11 cellular contexts compared by ENCODE assay signal in the genomic region with DNA sequence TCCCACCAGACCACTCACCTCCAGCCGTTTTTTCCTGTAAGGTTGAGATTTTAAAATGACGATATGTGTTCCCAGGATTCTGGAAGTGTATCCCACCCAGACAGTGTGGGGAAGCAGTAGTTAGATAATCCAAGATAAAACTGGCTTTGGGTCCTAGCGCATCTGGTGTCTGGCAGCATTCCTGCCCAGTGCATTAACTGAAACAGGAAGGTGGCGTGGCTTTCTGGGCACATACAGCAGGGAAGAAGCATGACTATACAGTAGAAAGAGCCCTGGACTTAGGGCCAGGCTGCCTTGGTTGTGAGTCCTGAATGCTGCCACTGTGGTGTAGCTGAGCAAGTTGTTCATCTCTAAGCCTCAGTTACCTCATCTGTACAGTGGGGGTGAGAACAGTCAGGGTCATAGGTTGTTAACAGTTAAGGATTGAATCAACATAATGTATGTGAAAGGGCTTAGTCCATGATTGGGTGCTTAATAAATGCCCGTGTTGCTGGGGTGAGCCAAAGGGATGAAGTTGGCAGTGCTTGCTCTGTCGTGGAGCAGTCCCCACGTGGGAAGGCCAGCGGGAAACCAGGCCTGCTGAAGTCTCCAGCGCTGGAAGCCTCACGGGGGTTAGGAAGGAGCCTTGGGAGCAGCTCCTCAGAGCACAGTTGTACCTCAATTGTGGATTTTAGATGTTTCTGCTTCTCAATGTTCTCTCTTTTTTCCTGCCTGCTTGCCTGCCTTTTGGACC. TPM values are rescaled to one million over a fixed set of nuclear protein-coding genes. Genes with fewer than 3 reads are reported as not detected.
DNase-seq lines count a peak whose midpoint lies in the region; ATAC-seq and TF ChIP-seq lines count a peak whose summit lies in the region.
"Had no signal": no experiment of that assay in that cellular context is flagged by ENCODE, and none has a peak within 500 bp of the region (broad histone marks: within the 10 kb centered on the region; RNA-seq: fewer than 3 reads in every experiment).

No MANE protein-coding gene starts in this region.

- no TSS peak for BruUV-seq in PC-3 (replicated peaks; lab: Mats Ljungman, UMichigan)

- peaks cover 51% of the 10 kb centered on the region for H3K4me1 Mint-ChIP-seq in stimulated activated naive CD8-positive, alpha-beta T cell treated with anti-CD3 and anti-CD28 coated beads, Interleukin-15, Interleukin-2, amounts not matched to agents 100 ng/mL and 50 ng/mL, for 24 hours (ENCODE audit: low read depth)
- peaks cover 45% of the 10 kb centered on the region for H3K4me1 Mint-ChIP-seq in activated naive CD8-positive, alpha-beta T cell treated with anti-CD3 and anti-CD28 coated beads, Interleukin-2, amount 10 ng/mL, durations not matched to agents 7 days and 5 days

- no peak overlapping the region for H3K4me3 Mint-ChIP-seq in stimulated activated naive CD8-positive, alpha-beta T cell treated with anti-CD3 and anti-CD28 coated beads, Interleukin-15, Interleukin-2, amounts not matched to agents 100 ng/mL and 50 ng/mL, for 24 hours
- H3K4me3 Mint-ChIP-seq in activated naive CD8-positive, alpha-beta T cell treated with anti-CD3 and anti-CD28 coated beads, Interleukin-2, amount 10 ng/mL, durations not matched to agents 7 days and 5 days, result no peak overlapping the region

- peak overlapping the region; percentile 49 to 59 for H3K27ac ChIP-seq in liver (ENCODE audit: low read depth in 1 of 2, low read length in 2 of 2)
- no peak overlapping the region for H3K27ac ChIP-seq in PC-3 (ENCODE audit: low read length)
- H3K27ac ChIP-seq: Peyer's patch had no signal

- no peak for TF ChIP-seq RAD21 in liver (IDR thresholded peaks at IDR 0.05)

- 0 out of 2 replicates have a peak, but pooled peaks cover 7% of the 10 kb centered on the region for H4K20me1 ChIP-seq in PC-3 (ENCODE audit: low read length)

- CTCF ChIA-PET in PC-3 (lab: Charles Lee), result no interaction called here

- H3K9me3 ChIP-seq in liver (ENCODE audit: control insufficient read depth in 4 of 4, low read length in 3 of 4) (no peaks in the 10 kb centered on the region), PC-3 (ENCODE audit: low read length) (no peaks in the 10 kb centered on the region)
- H3K9me3 ChIP-seq: neutrophil, Peyer's patch had no signal

- peaks cover 95% of the 10 kb centered on the region for H3K36me3 Mint-ChIP-seq in stimulated activated naive CD8-positive, alpha-beta T cell treated with anti-CD3 and anti-CD28 coated beads, Interleukin-15, Interleukin-2, amounts not matched to agents 100 ng/mL and 50 ng/mL, for 24 hours (ENCODE audit: low read depth)
- peaks cover 42% of the 10 kb centered on the region for H3K36me3 Mint-ChIP-seq in activated naive CD8-positive, alpha-beta T cell treated with anti-CD3 and anti-CD28 coated beads, Interleukin-2, amount 10 ng/mL, durations not matched to agents 7 days and 5 days

- peak overlapping the region; percentile 87 for H3K27ac Mint-ChIP-seq in stimulated activated naive CD8-positive, alpha-beta T cell treated with anti-CD3 and anti-CD28 coated beads, Interleukin-15, Interleukin-2, amounts not matched to agents 100 ng/mL and 50 ng/mL, for 24 hours
- H3K27ac Mint-ChIP-seq in activated naive CD8-positive, alpha-beta T cell treated with anti-CD3 and anti-CD28 coated beads, Interleukin-2, amount 10 ng/mL, durations not matched to agents 7 days and 5 days, result peak overlapping the region; percentile 12

- H2AFZ ChIP-seq in PC-3 (ENCODE audit: low read length), result no peak overlapping the region

- no peak for ATAC-seq in stimulated activated naive CD8-positive, alpha-beta T cell treated with anti-CD3 and anti-CD28 coated beads, Interleukin-15, Interleukin-2, amounts not matched to agents 100 U/mL and 50 U/mL, for 24 hours
- ATAC-seq in activated naive CD8-positive, alpha-beta T cell treated with anti-CD3 and anti-CD28 coated beads, Interleukin-2, amount 10 ng/mL, durations not matched to agents 7 days and 5 days (ENCODE audit: low read depth), result no peak
- ATAC-seq in PC-3 (no peak), GM18907 (IDR thresholded peaks at IDR 0.05; ENCODE audit: unreplicated experiment) (no peak)

- intact Hi-C loops in PC-3 (cut with micrococcal nuclease), result no loop called here

- peaks cover 38% of the 10 kb centered on the region for H3K79me2 ChIP-seq in PC-3 (ENCODE audit: low read length)

- H3K9me3 Mint-ChIP-seq in stimulated activated naive CD8-positive, alpha-beta T cell treated with anti-CD3 and anti-CD28 coated beads, Interleukin-15, Interleukin-2, amounts not matched to agents 100 ng/mL and 50 ng/mL, for 24 hours, result no peaks in the 10 kb centered on the region
- no peaks in the 10 kb centered on the region for H3K9me3 Mint-ChIP-seq in activated naive CD8-positive, alpha-beta T cell treated with anti-CD3 and anti-CD28 coated beads, Interleukin-2, amount 10 ng/mL, durations not matched to agents 7 days and 5 days

- TF ChIP-seq CTCF in liver (IDR thresholded peaks at IDR 0.05; ENCODE audit: low read depth, low read length, missing input control) (no peak), PC-3 (conservative IDR thresholded peaks at IDR 0.05; ENCODE audit: low read depth, low read length) (no peak), GM13976 (IDR thresholded peaks at IDR 0.05; ENCODE audit: borderline replicate concordance, control extremely low read depth, extremely low read depth, insufficient read depth, missing control alignments) (no peak)

- H3K4me1 ChIP-seq in liver (ENCODE audit: control insufficient read depth in 4 of 4, insufficient read depth in 4 of 4, low read length in 3 of 4) (peaks cover 2 to 15% (median 6%) of the 10 kb centered on the region in 4 donors), PC-3 (ENCODE audit: insufficient read depth, low read length) (peaks cover 18% of the 10 kb centered on the region)
- H3K4me1 ChIP-seq: Peyer's patch had no signal

- no peak for DNase-seq in stimulated activated naive CD8-positive, alpha-beta T cell treated with anti-CD3 and anti-CD28 coated beads, Interleukin-15, Interleukin-2, amounts not matched to agents 100 U/mL and 50 U/mL, for 24 hours
- no peak for DNase-seq in activated naive CD8-positive, alpha-beta T cell treated with anti-CD3 and anti-CD28 coated beads, Interleukin-2, amount 10 ng/mL, durations not matched to agents 7 days and 5 days
- DNase-seq in PC-3 (no peak), GM13976 (ENCODE audit: low spot score) (no peak)
- DNase-seq in stimulated activated naive CD4-positive, alpha-beta T cell (lab: John Stamatoyannopoulos, UW), result no peak
- DNase-seq: activated gamma-delta T cell, Peyer's patch had no signal

- H3K27me3 ChIP-seq in liver (ENCODE audit: control insufficient read depth in 4 of 4, insufficient read depth in 4 of 4, low read length in 3 of 4) (no peaks in the 10 kb centered on the region), PC-3 (ENCODE audit: low read length) (no peaks in the 10 kb centered on the region)
- H3K27me3 ChIP-seq: neutrophil, Peyer's patch had no signal

- H3K36me3 ChIP-seq in liver (ENCODE audit: control insufficient read depth in 4 of 4, insufficient read depth in 3 of 4, low read depth in 1 of 4, low read length in 3 of 4) (peaks cover 8 to 64% (median 48%) of the 10 kb centered on the region in 4 donors), PC-3 (ENCODE audit: low read depth, low read length) (peaks cover 66% of the 10 kb centered on the region)

- in situ Hi-C loops in GM13976 (cut with MboI; ENCODE audit: low sequenced_read_pairs, unreplicated experiment), result no loop called here

- POLR2A ChIA-PET in activated naive CD8-positive, alpha-beta T cell treated with anti-CD3 and anti-CD28 coated beads, Interleukin-2, amount 10 ng/mL, durations not matched to agents 7 days and 5 days (lab: Charles Lee), result interaction anchor here (1.3 kb wide), 1 partner anchor 18 kb away, joined by 3 read pairs; a partner anchor contains a TSS
- POLR2A ChIA-PET in PC-3 (lab: Charles Lee; ENCODE audit: unreplicated experiment), result no interaction called here

- no peak overlapping the region for H3K9ac ChIP-seq in liver (ENCODE audit: low read depth in 1 of 2, low read length in 2 of 2)
- H3K9ac ChIP-seq in PC-3 (ENCODE audit: low read length), result no peak overlapping the region

- no peak overlapping the region for H3K4me2 ChIP-seq in PC-3 (ENCODE audit: low read length)

- H3K27me3 Mint-ChIP-seq in stimulated activated naive CD8-positive, alpha-beta T cell treated with anti-CD3 and anti-CD28 coated beads, Interleukin-15, Interleukin-2, amounts not matched to agents 100 ng/mL and 50 ng/mL, for 24 hours, result no peaks in the 10 kb centered on the region
- no peaks in the 10 kb centered on the region for H3K27me3 Mint-ChIP-seq in activated naive CD8-positive, alpha-beta T cell treated with anti-CD3 and anti-CD28 coated beads, Interleukin-2, amount 10 ng/mL, durations not matched to agents 7 days and 5 days

- no peaks in the 10 kb centered on the region for H3F3A ChIP-seq in PC-3 (ENCODE audit: low read length, unreplicated experiment)

- WGBS in liver, result 82% methylated on average over 10 of the region's 10 CpGs

- H3K4me3 ChIP-seq in liver (ENCODE audit: low read depth in 1 of 3, low read length in 3 of 3) (no peak overlapping the region), PC-3 (ENCODE audit: low read length) (no peak overlapping the region)
- H3K4me3 ChIP-seq: Peyer's patch had no signal

- H3K9me2 ChIP-seq in PC-3 (replicated peaks; ENCODE audit: low read length), result no peaks in the 10 kb centered on the region

TF ChIP-seq in liver, 16 proteins besides CTCF, POLR2A, EP300 and RAD21 (continues in another document):
- TF ChIP-seq GABPA (IDR thresholded peaks at IDR 0.05 in 1 of 2, conservative IDR thresholded peaks at IDR 0.05 in 1 of 2), result no peak
- no peak for TF ChIP-seq SP1 (IDR thresholded peaks at IDR 0.05)
- no peak for TF ChIP-seq EGR1 (IDR thresholded peaks at IDR 0.05; ENCODE audit: low read depth in 2 of 2)
- TF ChIP-seq TAF1 (conservative IDR thresholded peaks at IDR 0.05), result no peak
- TF ChIP-seq, protein P1, sequence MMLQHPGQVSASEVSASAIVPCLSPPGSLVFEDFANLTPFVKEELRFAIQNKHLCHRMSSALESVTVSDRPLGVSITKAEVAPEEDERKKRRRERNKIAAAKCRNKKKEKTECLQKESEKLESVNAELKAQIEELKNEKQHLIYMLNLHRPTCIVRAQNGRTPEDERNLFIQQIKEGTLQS (IDR thresholded peaks at IDR 0.05), result no peak
- TF ChIP-seq HNF4G (IDR thresholded peaks at IDR 0.05), result no peak

RNA-seq across cellular contexts. Expression of a gene that starts 18.0 kb away (rescaled TPM):
- total RNA-seq in activated naive CD8-positive, alpha-beta T cell treated with anti-CD3 and anti-CD28 coated beads, Interleukin-2, amount 10 ng/mL, durations not matched to agents 7 days and 5 days, result 100 to 1,000 TPM; 119 to 123 TPM
- total RNA-seq in liver (10 to 100 TPM; 48.4 to 81.0 TPM), PC-3 (2014; rRNA removed) (259 and 266 TPM in 2 replicates)
- 100 to 1,000 TPM in 1 of 2 donors, 10 to 100 TPM in 1; 68.2 to 102 TPM for polyA plus RNA-seq in liver

RNA-seq across cellular contexts. Expression of a gene that starts 39.5 kb away (rescaled TPM):
- total RNA-seq in activated naive CD8-positive, alpha-beta T cell treated with anti-CD3 and anti-CD28 coated beads, Interleukin-2, amount 10 ng/mL, durations not matched to agents 7 days and 5 days, result under 1 TPM; 0.14 to 0.26 TPM
- total RNA-seq in liver (not detected), PC-3 (2014; rRNA removed) (0.22 and 0.46 TPM in 2 replicates)
- polyA plus RNA-seq in liver, result not detected
- total RNA-seq: Peyer's patch had no signal

RNA-seq across cellular contexts. Expression of a gene that starts 49.6 kb away (rescaled TPM):
- total RNA-seq in activated naive CD8-positive, alpha-beta T cell treated with anti-CD3 and anti-CD28 coated beads, Interleukin-2, amount 10 ng/mL, durations not matched to agents 7 days and 5 days, result 10 to 100 TPM; 16.3 to 17.1 TPM
- total RNA-seq in liver (100 to 1,000 TPM in 1 of 2 donors, 10 to 100 TPM in 1; 21.8 to 177 TPM), PC-3 (2014; rRNA removed) (10.2 and 10.9 TPM in 2 replicates)
- polyA plus RNA-seq in liver, result 10 to 100 TPM; 37.8 to 38.4 TPM
